In the genomic region with DNA sequence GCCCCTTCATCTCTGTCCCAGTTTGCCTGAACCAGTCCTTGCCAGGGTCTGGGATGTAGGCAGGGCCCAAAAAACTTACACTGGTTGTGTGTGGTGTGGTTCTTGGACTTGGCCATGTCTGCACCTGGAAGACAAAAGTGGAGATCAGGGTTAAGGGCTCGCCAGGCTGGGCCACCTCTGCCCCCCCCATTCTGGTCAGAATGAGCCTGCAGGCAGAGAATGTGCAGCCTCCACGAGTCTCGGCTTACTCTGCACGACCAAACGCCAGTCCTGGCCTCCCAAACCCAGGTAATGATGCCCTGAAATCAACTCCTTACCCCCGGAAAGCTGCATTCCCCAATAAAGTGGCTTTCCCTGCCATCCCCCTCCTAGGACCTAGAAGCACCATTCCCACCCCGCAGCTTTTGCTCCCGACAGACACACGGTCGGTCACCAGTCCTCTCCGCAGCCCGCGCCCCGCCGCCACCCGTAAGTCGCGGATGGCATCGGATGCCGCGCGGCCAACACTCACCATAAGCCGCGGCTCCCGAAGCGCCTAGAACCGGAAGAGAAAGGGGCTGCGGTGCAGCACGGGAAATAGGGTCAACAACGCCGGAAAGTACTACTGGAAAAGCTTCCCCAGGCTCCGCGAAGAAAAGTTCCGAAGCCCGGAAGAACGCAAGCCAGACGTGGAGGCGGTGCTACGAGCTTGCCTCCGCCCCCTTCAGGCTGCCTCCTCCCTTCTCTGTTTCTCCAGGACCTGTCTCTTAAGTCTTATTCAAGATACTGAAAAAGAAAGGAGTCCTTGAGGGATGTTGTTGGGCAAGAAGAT, we compare ENCODE assay signal across 1 cellular context.
TF ChIP-seq lines count a peak whose summit lies in the region.

A gene (minus strand): TSS at position 550 of the 811 bp plus-strand sequence. CDS start 434 bp downstream, at position 116.

TF ChIP-seq in K562, 482 proteins besides CTCF, POLR2A, EP300 and RAD21 (continued from another document and continues in another):
- TF ChIP-seq, protein P1, sequence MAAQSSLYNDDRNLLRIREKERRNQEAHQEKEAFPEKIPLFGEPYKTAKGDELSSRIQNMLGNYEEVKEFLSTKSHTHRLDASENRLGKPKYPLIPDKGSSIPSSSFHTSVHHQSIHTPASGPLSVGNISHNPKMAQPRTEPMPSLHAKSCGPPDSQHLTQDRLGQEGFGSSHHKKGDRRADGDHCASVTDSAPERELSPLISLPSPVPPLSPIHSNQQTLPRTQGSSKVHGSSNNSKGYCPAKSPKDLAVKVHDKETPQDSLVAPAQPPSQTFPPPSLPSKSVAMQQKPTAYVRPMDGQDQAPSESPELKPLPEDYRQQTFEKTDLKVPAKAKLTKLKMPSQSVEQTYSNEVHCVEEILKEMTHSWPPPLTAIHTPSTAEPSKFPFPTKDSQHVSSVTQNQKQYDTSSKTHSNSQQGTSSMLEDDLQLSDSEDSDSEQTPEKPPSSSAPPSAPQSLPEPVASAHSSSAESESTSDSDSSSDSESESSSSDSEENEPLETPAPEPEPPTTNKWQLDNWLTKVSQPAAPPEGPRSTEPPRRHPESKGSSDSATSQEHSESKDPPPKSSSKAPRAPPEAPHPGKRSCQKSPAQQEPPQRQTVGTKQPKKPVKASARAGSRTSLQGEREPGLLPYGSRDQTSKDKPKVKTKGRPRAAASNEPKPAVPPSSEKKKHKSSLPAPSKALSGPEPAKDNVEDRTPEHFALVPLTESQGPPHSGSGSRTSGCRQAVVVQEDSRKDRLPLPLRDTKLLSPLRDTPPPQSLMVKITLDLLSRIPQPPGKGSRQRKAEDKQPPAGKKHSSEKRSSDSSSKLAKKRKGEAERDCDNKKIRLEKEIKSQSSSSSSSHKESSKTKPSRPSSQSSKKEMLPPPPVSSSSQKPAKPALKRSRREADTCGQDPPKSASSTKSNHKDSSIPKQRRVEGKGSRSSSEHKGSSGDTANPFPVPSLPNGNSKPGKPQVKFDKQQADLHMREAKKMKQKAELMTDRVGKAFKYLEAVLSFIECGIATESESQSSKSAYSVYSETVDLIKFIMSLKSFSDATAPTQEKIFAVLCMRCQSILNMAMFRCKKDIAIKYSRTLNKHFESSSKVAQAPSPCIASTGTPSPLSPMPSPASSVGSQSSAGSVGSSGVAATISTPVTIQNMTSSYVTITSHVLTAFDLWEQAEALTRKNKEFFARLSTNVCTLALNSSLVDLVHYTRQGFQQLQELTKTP (IDR thresholded peaks at IDR 0.05; ENCODE audit: low read depth in 1 of 2, partially characterized antibody in 2 of 2), result peak; percentile 70 to 82
- TF ChIP-seq, protein P2, sequence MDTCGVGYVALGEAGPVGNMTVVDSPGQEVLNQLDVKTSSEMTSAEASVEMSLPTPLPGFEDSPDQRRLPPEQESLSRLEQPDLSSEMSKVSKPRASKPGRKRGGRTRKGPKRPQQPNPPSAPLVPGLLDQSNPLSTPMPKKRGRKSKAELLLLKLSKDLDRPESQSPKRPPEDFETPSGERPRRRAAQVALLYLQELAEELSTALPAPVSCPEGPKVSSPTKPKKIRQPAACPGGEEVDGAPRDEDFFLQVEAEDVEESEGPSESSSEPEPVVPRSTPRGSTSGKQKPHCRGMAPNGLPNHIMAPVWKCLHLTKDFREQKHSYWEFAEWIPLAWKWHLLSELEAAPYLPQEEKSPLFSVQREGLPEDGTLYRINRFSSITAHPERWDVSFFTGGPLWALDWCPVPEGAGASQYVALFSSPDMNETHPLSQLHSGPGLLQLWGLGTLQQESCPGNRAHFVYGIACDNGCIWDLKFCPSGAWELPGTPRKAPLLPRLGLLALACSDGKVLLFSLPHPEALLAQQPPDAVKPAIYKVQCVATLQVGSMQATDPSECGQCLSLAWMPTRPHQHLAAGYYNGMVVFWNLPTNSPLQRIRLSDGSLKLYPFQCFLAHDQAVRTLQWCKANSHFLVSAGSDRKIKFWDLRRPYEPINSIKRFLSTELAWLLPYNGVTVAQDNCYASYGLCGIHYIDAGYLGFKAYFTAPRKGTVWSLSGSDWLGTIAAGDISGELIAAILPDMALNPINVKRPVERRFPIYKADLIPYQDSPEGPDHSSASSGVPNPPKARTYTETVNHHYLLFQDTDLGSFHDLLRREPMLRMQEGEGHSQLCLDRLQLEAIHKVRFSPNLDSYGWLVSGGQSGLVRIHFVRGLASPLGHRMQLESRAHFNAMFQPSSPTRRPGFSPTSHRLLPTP (IDR thresholded peaks at IDR 0.05; ENCODE audit: borderline replicate concordance, extremely low read depth, insufficient read length), result no peak
- TF ChIP-seq ZBTB1 (CRISPR knock-in tag; IDR thresholded peaks at IDR 0.05; ENCODE audit: borderline replicate concordance, low read depth) (no peak), FOXJ3 (CRISPR knock-in tag; IDR thresholded peaks at IDR 0.05) (no peak), TOE1 (IDR thresholded peaks at IDR 0.05; ENCODE audit: borderline replicate concordance) (peak; percentile 62; the same call in 1 of the 2 replicates), TOE1 (CRISPR knock-in tag; IDR thresholded peaks at IDR 0.05; ENCODE audit: borderline replicate concordance, low read depth) (no peak), PHF20 (IDR thresholded peaks at IDR 0.05; ENCODE audit: partially characterized antibody) (peak; percentile 98), PCBP1 (IDR thresholded peaks at IDR 0.05; ENCODE audit: low read depth, low read length, poor library complexity, severe bottlenecking) (no peak), NONO (IDR thresholded peaks at IDR 0.05; ENCODE audit: low read depth in 2 of 2, low read length in 1 of 2) (no peak), ATF7 (IDR thresholded peaks at IDR 0.05) (peak; percentile 71), KDM4B (IDR thresholded peaks at IDR 0.05; ENCODE audit: borderline replicate concordance in 2 of 2, low read depth in 1 of 2) (peak in 1 of 2 experiments; percentile 77; a peak in 1 of 4 replicates), ZNF146 (CRISPR knock-in tag; IDR thresholded peaks at IDR 0.05; ENCODE audit: unreplicated experiment) (no peak), RBM22 (IDR thresholded peaks at IDR 0.05; ENCODE audit: low read depth, low read length, poor library complexity, severe bottlenecking) (peak; percentile 87), POLR2B (IDR thresholded peaks at IDR 0.05; ENCODE audit: low read depth, partially characterized antibody) (peak; percentile 95), PRMT5 (CRISPR knock-in tag; IDR thresholded peaks at IDR 0.05) (no peak), SMARCB1 (IDR thresholded peaks at IDR 0.05; ENCODE audit: insufficient read length, low read depth) (no peak), ZNF140 (CRISPR knock-in tag; IDR thresholded peaks at IDR 0.05) (no peak), NCOA1 (IDR thresholded peaks at IDR 0.05; ENCODE audit: low read depth) (peak; percentile 97), ELF1 (tag; IDR thresholded peaks at IDR 0.05) (peak; percentile 97), ZNF24 (IDR thresholded peaks at IDR 0.05) (peak; percentile 51; the same call in 1 of the 2 replicates), ZNF217 (CRISPR knock-in tag; IDR thresholded peaks at IDR 0.05) (no peak), ZNF589 (CRISPR knock-in tag; IDR thresholded peaks at IDR 0.05; ENCODE audit: low read depth) (no peak), MTA1 (IDR thresholded peaks at IDR 0.05; ENCODE audit: borderline replicate concordance) (no peak), RBFOX2 (IDR thresholded peaks at IDR 0.05; ENCODE audit: low read depth, low read length) (peak; percentile 100), CBFB (CRISPR knock-in tag; IDR thresholded peaks at IDR 0.05) (no peak), XRCC5 (IDR thresholded peaks at IDR 0.05; ENCODE audit: low read depth, low read length) (peak; percentile 93; the same call in 1 of the 2 replicates), POLR3A (IDR thresholded peaks at IDR 0.05; ENCODE audit: borderline replicate concordance, extremely low read depth, insufficient read depth, insufficient read length) (no peak), SIX5 (IDR thresholded peaks at IDR 0.05; ENCODE audit: borderline replicate concordance in 1 of 2, insufficient read depth in 1 of 2, low read depth in 1 of 2, low read length in 2 of 2) (peak; percentile 48 to 49; a peak in 1 of 4 replicates), ZC3H4 (CRISPR knock-in tag; IDR thresholded peaks at IDR 0.05; ENCODE audit: borderline replicate concordance) (no peak), KAT8 (IDR thresholded peaks at IDR 0.05; ENCODE audit: low read depth) (peak; percentile 49; the same call in 1 of the 2 replicates), CEBPB (tag; IDR thresholded peaks at IDR 0.05) (no peak), MTA3 (IDR thresholded peaks at IDR 0.05; ENCODE audit: borderline replicate concordance) (peak; percentile 88), CTBP1 (IDR thresholded peaks at IDR 0.05; ENCODE audit: borderline replicate concordance) (peak; percentile 42; the same call in 1 of the 2 replicates), NFYB (IDR thresholded peaks at IDR 0.05; ENCODE audit: extremely low read depth, insufficient read length) (no peak), ZNF212 (CRISPR knock-in tag; IDR thresholded peaks at IDR 0.05) (no peak), ZKSCAN1 (IDR thresholded peaks at IDR 0.05; ENCODE audit: low read depth, low read length) (0 out of 2 replicates have a peak, but pooled peaks have one; percentile 36)
- TF ChIP-seq, protein P3, sequence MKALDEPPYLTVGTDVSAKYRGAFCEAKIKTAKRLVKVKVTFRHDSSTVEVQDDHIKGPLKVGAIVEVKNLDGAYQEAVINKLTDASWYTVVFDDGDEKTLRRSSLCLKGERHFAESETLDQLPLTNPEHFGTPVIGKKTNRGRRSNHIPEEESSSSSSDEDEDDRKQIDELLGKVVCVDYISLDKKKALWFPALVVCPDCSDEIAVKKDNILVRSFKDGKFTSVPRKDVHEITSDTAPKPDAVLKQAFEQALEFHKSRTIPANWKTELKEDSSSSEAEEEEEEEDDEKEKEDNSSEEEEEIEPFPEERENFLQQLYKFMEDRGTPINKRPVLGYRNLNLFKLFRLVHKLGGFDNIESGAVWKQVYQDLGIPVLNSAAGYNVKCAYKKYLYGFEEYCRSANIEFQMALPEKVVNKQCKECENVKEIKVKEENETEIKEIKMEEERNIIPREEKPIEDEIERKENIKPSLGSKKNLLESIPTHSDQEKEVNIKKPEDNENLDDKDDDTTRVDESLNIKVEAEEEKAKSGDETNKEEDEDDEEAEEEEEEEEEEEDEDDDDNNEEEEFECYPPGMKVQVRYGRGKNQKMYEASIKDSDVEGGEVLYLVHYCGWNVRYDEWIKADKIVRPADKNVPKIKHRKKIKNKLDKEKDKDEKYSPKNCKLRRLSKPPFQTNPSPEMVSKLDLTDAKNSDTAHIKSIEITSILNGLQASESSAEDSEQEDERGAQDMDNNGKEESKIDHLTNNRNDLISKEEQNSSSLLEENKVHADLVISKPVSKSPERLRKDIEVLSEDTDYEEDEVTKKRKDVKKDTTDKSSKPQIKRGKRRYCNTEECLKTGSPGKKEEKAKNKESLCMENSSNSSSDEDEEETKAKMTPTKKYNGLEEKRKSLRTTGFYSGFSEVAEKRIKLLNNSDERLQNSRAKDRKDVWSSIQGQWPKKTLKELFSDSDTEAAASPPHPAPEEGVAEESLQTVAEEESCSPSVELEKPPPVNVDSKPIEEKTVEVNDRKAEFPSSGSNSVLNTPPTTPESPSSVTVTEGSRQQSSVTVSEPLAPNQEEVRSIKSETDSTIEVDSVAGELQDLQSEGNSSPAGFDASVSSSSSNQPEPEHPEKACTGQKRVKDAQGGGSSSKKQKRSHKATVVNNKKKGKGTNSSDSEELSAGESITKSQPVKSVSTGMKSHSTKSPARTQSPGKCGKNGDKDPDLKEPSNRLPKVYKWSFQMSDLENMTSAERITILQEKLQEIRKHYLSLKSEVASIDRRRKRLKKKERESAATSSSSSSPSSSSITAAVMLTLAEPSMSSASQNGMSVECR (CRISPR knock-in tag; IDR thresholded peaks at IDR 0.05), result no peak
- TF ChIP-seq, protein P4, sequence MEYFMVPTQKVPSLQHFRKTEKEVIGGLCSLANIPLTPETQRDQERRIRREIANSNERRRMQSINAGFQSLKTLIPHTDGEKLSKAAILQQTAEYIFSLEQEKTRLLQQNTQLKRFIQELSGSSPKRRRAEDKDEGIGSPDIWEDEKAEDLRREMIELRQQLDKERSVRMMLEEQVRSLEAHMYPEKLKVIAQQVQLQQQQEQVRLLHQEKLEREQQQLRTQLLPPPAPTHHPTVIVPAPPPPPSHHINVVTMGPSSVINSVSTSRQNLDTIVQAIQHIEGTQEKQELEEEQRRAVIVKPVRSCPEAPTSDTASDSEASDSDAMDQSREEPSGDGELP (CRISPR knock-in tag; IDR thresholded peaks at IDR 0.05; ENCODE audit: borderline replicate concordance), result peak; percentile 59; the same call in 1 of the 2 replicates
- TF ChIP-seq, protein P5, sequence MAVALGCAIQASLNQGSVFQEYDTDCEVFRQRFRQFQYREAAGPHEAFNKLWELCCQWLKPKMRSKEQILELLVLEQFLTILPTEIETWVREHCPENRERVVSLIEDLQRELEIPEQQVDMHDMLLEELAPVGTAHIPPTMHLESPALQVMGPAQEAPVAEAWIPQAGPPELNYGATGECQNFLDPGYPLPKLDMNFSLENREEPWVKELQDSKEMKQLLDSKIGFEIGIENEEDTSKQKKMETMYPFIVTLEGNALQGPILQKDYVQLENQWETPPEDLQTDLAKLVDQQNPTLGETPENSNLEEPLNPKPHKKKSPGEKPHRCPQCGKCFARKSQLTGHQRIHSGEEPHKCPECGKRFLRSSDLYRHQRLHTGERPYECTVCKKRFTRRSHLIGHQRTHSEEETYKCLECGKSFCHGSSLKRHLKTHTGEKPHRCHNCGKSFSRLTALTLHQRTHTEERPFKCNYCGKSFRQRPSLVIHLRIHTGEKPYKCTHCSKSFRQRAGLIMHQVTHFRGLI (CRISPR knock-in tag; IDR thresholded peaks at IDR 0.05), result no peak
- TF ChIP-seq, protein P6, sequence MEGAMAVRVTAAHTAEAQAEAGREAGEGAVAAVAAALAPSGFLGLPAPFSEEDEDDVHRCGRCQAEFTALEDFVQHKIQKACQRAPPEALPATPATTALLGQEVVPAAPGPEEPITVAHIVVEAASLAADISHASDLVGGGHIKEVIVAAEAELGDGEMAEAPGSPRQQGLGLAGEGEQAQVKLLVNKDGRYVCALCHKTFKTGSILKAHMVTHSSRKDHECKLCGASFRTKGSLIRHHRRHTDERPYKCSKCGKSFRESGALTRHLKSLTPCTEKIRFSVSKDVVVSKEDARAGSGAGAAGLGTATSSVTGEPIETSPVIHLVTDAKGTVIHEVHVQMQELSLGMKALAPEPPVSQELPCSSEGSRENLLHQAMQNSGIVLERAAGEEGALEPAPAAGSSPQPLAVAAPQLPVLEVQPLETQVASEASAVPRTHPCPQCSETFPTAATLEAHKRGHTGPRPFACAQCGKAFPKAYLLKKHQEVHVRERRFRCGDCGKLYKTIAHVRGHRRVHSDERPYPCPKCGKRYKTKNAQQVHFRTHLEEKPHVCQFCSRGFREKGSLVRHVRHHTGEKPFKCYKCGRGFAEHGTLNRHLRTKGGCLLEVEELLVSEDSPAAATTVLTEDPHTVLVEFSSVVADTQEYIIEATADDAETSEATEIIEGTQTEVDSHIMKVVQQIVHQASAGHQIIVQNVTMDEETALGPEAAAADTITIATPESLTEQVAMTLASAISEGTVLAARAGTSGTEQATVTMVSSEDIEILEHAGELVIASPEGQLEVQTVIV (CRISPR knock-in tag; IDR thresholded peaks at IDR 0.05; ENCODE audit: borderline replicate concordance), result no peak
- TF ChIP-seq, protein P7, sequence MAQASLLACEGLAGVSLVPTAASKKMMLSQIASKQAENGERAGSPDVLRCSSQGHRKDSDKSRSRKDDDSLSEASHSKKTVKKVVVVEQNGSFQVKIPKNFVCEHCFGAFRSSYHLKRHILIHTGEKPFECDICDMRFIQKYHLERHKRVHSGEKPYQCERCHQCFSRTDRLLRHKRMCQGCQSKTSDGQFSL (CRISPR knock-in tag; IDR thresholded peaks at IDR 0.05), result peak; percentile 94
- TF ChIP-seq, protein P7 (tag; IDR thresholded peaks at IDR 0.05), result peak in 1 of 2 experiments; percentile 86; a peak in 2 of 4 replicates
